In genomic region chr11:113570906-113571305, GRCh38 we compare ENCODE assay signal across 21 cellular contexts.
DNase-seq lines count a peak whose midpoint lies in the region; ATAC-seq, FAIRE-seq and TF ChIP-seq lines count a peak whose summit lies in the region.
"Had no signal": no experiment of that assay in that cellular context is flagged by ENCODE, and none has a peak within 500 bp of the region (broad histone marks: within the 10 kb centered on the region; RNA-seq: fewer than 3 reads in every experiment).

No MANE protein-coding gene starts in this region.

- no peaks in the 10 kb centered on the region for H3K27me3 Mint-ChIP-seq in WTC11 (ENCODE audit: low read depth)

- H3K4me2 ChIP-seq in hepatocyte (peak overlapping the region; percentile 4), trophoblast cell (ENCODE audit: low read length) (no peak overlapping the region)

- H3K9me3 ChIP-seq in hepatocyte (ENCODE audit: low read depth) (no peaks in the 10 kb centered on the region), thoracic aorta (no peaks in the 10 kb centered on the region), gastrocnemius medialis (no peaks in the 10 kb centered on the region), trophoblast cell (ENCODE audit: insufficient read depth, low read depth, low read length) (no peaks in the 10 kb centered on the region)
- H3K9me3 ChIP-seq: HAP-1 had no signal

- peaks cover 2% of the 10 kb centered on the region for H3K79me1 ChIP-seq in trophoblast cell (ENCODE audit: low read length)

- DNase-seq in HTR-8/SVneo (ENCODE audit: insufficient read length, low spot score) = no peak
- DNase-seq in WTC11 (ENCODE audit: low spot score) = no peak
- DNase-seq in hepatocyte (ENCODE audit: low spot score) = no peak
- DNase-seq in thoracic aorta (ENCODE audit: low spot score) = no peak
- DNase-seq in activated effector memory CD4-positive, alpha-beta T cell treated with anti-CD3 and anti-CD28 coated beads, Interleukin-2, amount 50 U/mL, for 16 hours = no peak
- no peak for DNase-seq in gastrocnemius medialis
- no peak for DNase-seq in trophoblast cell
- DNase-seq: C1 segment of cervical spinal cord; CD4-positive, alpha-beta memory T cell; DMS 273 treated with DMSO at 0.1 percent for 48 hours; DMS79; EL; GDM1; GOT3; HFFc6 had no signal

- peak overlapping the region; percentile 10; the same call in 1 of the 2 replicates for H3K27ac Mint-ChIP-seq in WTC11
- H3K27ac Mint-ChIP-seq: CD4-positive, alpha-beta memory T cell; HFFc6 had no signal

- in situ Hi-C loops in gastrocnemius medialis (cut with MboI; ENCODE audit: low sequenced_read_pairs in 4 of 4) = no loop called here

- H3K36me3 Mint-ChIP-seq in WTC11 = no peaks in the 10 kb centered on the region
- H3K36me3 Mint-ChIP-seq: CD4-positive, alpha-beta memory T cell had no signal

- H3K14ac ChIP-seq in trophoblast cell (ENCODE audit: low read length) = no peak overlapping the region

- TF ChIP-seq CTCF in WTC11 (IDR thresholded peaks at IDR 0.05) (no peak), hepatocyte (IDR thresholded peaks at IDR 0.05; ENCODE audit: poor library complexity) (no peak), thoracic aorta (IDR thresholded peaks at IDR 0.05) (no peak), gastrocnemius medialis (IDR thresholded peaks at IDR 0.05 in 4 of 5, conservative IDR thresholded peaks at IDR 0.05 in 1 of 5) (no peak)

- H2AK5ac ChIP-seq in trophoblast cell (ENCODE audit: low read length) = no peak overlapping the region

- no peak for ATAC-seq in WTC11
- no peak for ATAC-seq in thoracic aorta (ENCODE audit: insufficient number of reproducible peaks, low FRiP score, low read depth)
- no peak for ATAC-seq in HG02798 (IDR thresholded peaks at IDR 0.05; ENCODE audit: poor library complexity, unreplicated experiment)
- ATAC-seq in gastrocnemius medialis = no peak
- ATAC-seq: GM12878 had no signal

- CTCF ChIA-PET in WTC11 (lab: Charles Lee) = interaction anchor here (0.7 to 1.8 kb wide), 4 partner anchors 17 to 281 kb away, joined by 3 to 7 read pairs (median 4); no protein-coding TSS in a partner anchor

- H4K91ac ChIP-seq in trophoblast cell (ENCODE audit: low read depth, low read length) = no peak overlapping the region

- POLR2A ChIA-PET in WTC11 (lab: Charles Lee) = interaction anchor here (1.4 kb wide), 1 partner anchor 19 kb away, joined by 3 read pairs; no protein-coding TSS in a partner anchor

- H3K4me1 Mint-ChIP-seq in WTC11 = peaks cover 18% of the 10 kb centered on the region
- H3K4me1 Mint-ChIP-seq: CD4-positive, alpha-beta memory T cell had no signal

- H3K79me2 ChIP-seq in hepatocyte = no peaks in the 10 kb centered on the region
- no peaks in the 10 kb centered on the region for H3K79me2 ChIP-seq in trophoblast cell (ENCODE audit: control insufficient read depth, insufficient read depth, low read length, poor library complexity)

- H3K4me3 Mint-ChIP-seq in WTC11 = no peak overlapping the region
- H3K4me3 Mint-ChIP-seq: CD4-positive, alpha-beta memory T cell; HFFc6 had no signal

- peaks cover 7% of the 10 kb centered on the region for H3K4me1 ChIP-seq in hepatocyte (ENCODE audit: insufficient read depth)
- H3K4me1 ChIP-seq in thoracic aorta (ENCODE audit: control insufficient read depth in 1 of 2, low read depth in 2 of 2) = peaks cover 10 to 26% of the 10 kb centered on the region in 2 donors
- no peaks in the 10 kb centered on the region for H3K4me1 ChIP-seq in gastrocnemius medialis
- H3K4me1 ChIP-seq in trophoblast cell (ENCODE audit: control insufficient read depth in 1 of 2, insufficient read depth in 2 of 2, low read length in 2 of 2) = peaks cover 0 to 11% of the 10 kb centered on the region in 2 experiments
- H3K4me1 ChIP-seq: HAP-1 had no signal

- no peaks in the 10 kb centered on the region for H3K36me3 ChIP-seq in hepatocyte (replicated peaks; ENCODE audit: insufficient read depth, low read depth)
- no peaks in the 10 kb centered on the region for H3K36me3 ChIP-seq in thoracic aorta
- no peaks in the 10 kb centered on the region for H3K36me3 ChIP-seq in gastrocnemius medialis
- no peaks in the 10 kb centered on the region for H3K36me3 ChIP-seq in trophoblast cell (ENCODE audit: control insufficient read depth in 1 of 2, insufficient read depth in 2 of 2, low read length in 2 of 2)
- H3K36me3 ChIP-seq: HAP-1 had no signal

- H3K9me2 ChIP-seq in hepatocyte (replicated peaks; ENCODE audit: insufficient read depth) = no peaks in the 10 kb centered on the region

- no peak overlapping the region for H3K4me3 ChIP-seq in hepatocyte
- H3K4me3 ChIP-seq in thoracic aorta = no peak overlapping the region
- H3K4me3 ChIP-seq in gastrocnemius medialis = no peak overlapping the region
- H3K4me3 ChIP-seq in trophoblast cell (ENCODE audit: low read depth, low read length) = no peak overlapping the region
- H3K4me3 ChIP-seq: GM12878, HAP-1 had no signal

- no peaks in the 10 kb centered on the region for H3K27me3 ChIP-seq in hepatocyte
- no peaks in the 10 kb centered on the region for H3K27me3 ChIP-seq in thoracic aorta (replicated peaks; ENCODE audit: insufficient read depth)
- H3K27me3 ChIP-seq in gastrocnemius medialis = no peaks in the 10 kb centered on the region
- no peaks in the 10 kb centered on the region for H3K27me3 ChIP-seq in trophoblast cell (ENCODE audit: insufficient read depth, low read length)

- no peak overlapping the region for H4K8ac ChIP-seq in trophoblast cell (ENCODE audit: low read depth, low read length)

- no peak overlapping the region for H3K27ac ChIP-seq in hepatocyte
- H3K27ac ChIP-seq in thoracic aorta = peak overlapping the region; percentile 73 to 79
- no peak overlapping the region for H3K27ac ChIP-seq in gastrocnemius medialis
- no peak overlapping the region for H3K27ac ChIP-seq in trophoblast cell (ENCODE audit: low read depth, low read length)

- intact Hi-C loops in gastrocnemius medialis (cut with DNase I; ENCODE audit: low total_unique reads) = no loop called here

- H4K20me1 ChIP-seq in hepatocyte (ENCODE audit: insufficient read depth, poor library complexity, severe bottlenecking) = no peaks in the 10 kb centered on the region

- no peak overlapping the region for H3K4ac ChIP-seq in trophoblast cell (ENCODE audit: low read depth, low read length)

- H2BK120ac ChIP-seq in trophoblast cell (ENCODE audit: insufficient read depth, low read length, poor library complexity) = no peak overlapping the region

- no peaks in the 10 kb centered on the region for H3K9me3 Mint-ChIP-seq in WTC11
- H3K9me3 Mint-ChIP-seq: CD4-positive, alpha-beta memory T cell had no signal

- no peak overlapping the region for H3K9ac ChIP-seq in trophoblast cell (ENCODE audit: low read length)

- H2BK12ac ChIP-seq in trophoblast cell (ENCODE audit: low read length) = no peak overlapping the region

- peak; percentile 51 for FAIRE-seq in HTR-8/SVneo (lab: Jason Lieb, UNC)
- FAIRE-seq: D721Med, GM12878, GM19239, H54 had no signal

- H2AFZ ChIP-seq in hepatocyte = no peak overlapping the region
- H2AFZ ChIP-seq in trophoblast cell (ENCODE audit: insufficient read depth, low read length, poor library complexity) = no peak overlapping the region

- H2BK5ac ChIP-seq in trophoblast cell (ENCODE audit: low read depth, low read length, poor library complexity) = no peak overlapping the region

- no peak overlapping the region for H3K18ac ChIP-seq in trophoblast cell (ENCODE audit: low read length)

- H3K23ac ChIP-seq in trophoblast cell (ENCODE audit: low read length) = no peak overlapping the region

- no peak for TF ChIP-seq POLR2A in gastrocnemius medialis (IDR thresholded peaks at IDR 0.05)

- no peak overlapping the region for H4K12ac ChIP-seq in trophoblast cell (ENCODE audit: low read depth, low read length)

TF ChIP-seq in WTC11, 78 proteins besides CTCF, POLR2A, EP300 and RAD21 (continues in another document):
- no peak for TF ChIP-seq ZNF532 (CRISPR knock-in tag; IDR thresholded peaks at IDR 0.05; ENCODE audit: borderline replicate concordance)
- TF ChIP-seq ZNF263 (CRISPR knock-in tag; IDR thresholded peaks at IDR 0.05; ENCODE audit: low read depth) = no peak
- TF ChIP-seq ZNF121 (CRISPR knock-in tag; IDR thresholded peaks at IDR 0.05) = no peak
- TF ChIP-seq TEAD4 (CRISPR knock-in tag; IDR thresholded peaks at IDR 0.05) = no peak
- no peak for TF ChIP-seq ZNF416 (CRISPR knock-in tag; IDR thresholded peaks at IDR 0.05)

Comparison
In these comparisons a context has a peak if more than half of its experiments do, and no peak if none do; other contexts are left out.
1. H3K27ac ChIP-seq: peak in thoracic aorta (2 of 2); none in hepatocyte (single experiment), gastrocnemius medialis (0 of 4) and trophoblast cell (single experiment).